8 cellular contexts compared by ENCODE assay signal in the genomic region with DNA sequence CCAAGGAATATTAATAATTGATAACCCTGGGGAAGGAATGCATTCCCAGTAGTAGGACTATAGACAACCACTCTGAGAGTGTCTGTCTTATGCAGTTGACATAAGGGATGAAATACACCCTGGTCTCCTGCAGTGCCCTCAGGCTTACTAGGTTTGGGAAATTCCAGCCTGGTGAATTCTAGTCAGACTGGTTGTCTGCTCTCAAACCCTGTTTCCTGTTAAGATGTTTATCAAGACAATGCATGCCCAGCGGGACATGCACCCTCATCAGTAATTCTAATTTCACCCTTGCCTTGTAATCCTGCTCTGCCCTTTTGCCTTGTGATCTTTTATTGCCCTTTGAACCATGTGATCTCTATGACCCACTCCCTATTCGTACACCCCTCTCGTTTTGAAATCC.
DNase-seq lines count a peak whose midpoint lies in the region; ATAC-seq and TF ChIP-seq lines count a peak whose summit lies in the region.
"Not testable (repeated sequence)": the region's sequence is repeated elsewhere in the genome, so short reads cannot be mapped to it uniquely, and the experiment has no call there.

No MANE protein-coding gene starts in this region.

- intact Hi-C loops in A673 (cut with micrococcal nuclease; ENCODE audit: unreplicated experiment); PC-3 (cut with micrococcal nuclease); mammary epithelial cell (cut with micrococcal nuclease): not testable (repeated sequence)

- H3K4me2 ChIP-seq in PC-3 (ENCODE audit: low read length): 0 out of 2 replicates have a peak overlapping the region, but pooled peaks have one; percentile 29
- H3K4me2 ChIP-seq in mammary epithelial cell (ENCODE audit: insufficient read depth, low read depth, low read length): not testable (repeated sequence)

- not testable (repeated sequence) for H3K79me2 ChIP-seq in PC-3 (ENCODE audit: low read length); mammary epithelial cell (ENCODE audit: insufficient read depth, low read length)

- BruUV-seq in A673 (replicated peaks; lab: Mats Ljungman, UMichigan); PC-3 (replicated peaks; lab: Mats Ljungman, UMichigan); mammary epithelial cell (replicated peaks; lab: Mats Ljungman, UMichigan): not testable (repeated sequence)

- DNase-seq in A673 (ENCODE audit: low spot score): peak; percentile 33
- peak; percentile 63 for DNase-seq in PC-3
- peak; percentile 48 for DNase-seq in mammary epithelial cell
- peak; percentile 26 to 61 for DNase-seq in foreskin keratinocyte
- peak; percentile 61 for DNase-seq in iPS DF 6.9 (ENCODE audit: low read depth, low spot score)
- not testable (repeated sequence) for DNase-seq in nephron progenitor cell; type B pancreatic cell (ENCODE audit: extremely low spot score, unreplicated experiment)

- not testable (repeated sequence) for H2AFZ ChIP-seq in PC-3 (ENCODE audit: low read length); mammary epithelial cell (ENCODE audit: low read depth, low read length)

- H4K20me1 ChIP-seq in PC-3 (ENCODE audit: low read length); mammary epithelial cell (ENCODE audit: insufficient read depth, low read length): not testable (repeated sequence)

- in situ Hi-C loops in mammary epithelial cell (cut with MboI; ENCODE audit: low sequenced_read_pairs in 2 of 2): not testable (repeated sequence)

- CTCF ChIA-PET in A673 (lab: Charles Lee); PC-3 (lab: Charles Lee); mammary epithelial cell (lab: Charles Lee; ENCODE audit: low non-redundant PET): not testable (repeated sequence)

- not testable (repeated sequence) for H3K4me1 ChIP-seq in A673 (ENCODE audit: insufficient read depth, low read length, poor library complexity, severe bottlenecking); mammary epithelial cell (ENCODE audit: insufficient read depth, low read length); iPS DF 6.9 (ENCODE audit: control insufficient read depth, insufficient read depth, low read length)
- H3K4me1 ChIP-seq in HUES48 (ENCODE audit: control insufficient read depth, insufficient read depth, low read length): peaks cover 38% of the 10 kb centered on the region
- H3K4me1 ChIP-seq in PC-3 (ENCODE audit: insufficient read depth, low read length): peaks cover 39% of the 10 kb centered on the region
- peaks cover 30% of the 10 kb centered on the region for H3K4me1 ChIP-seq in foreskin keratinocyte

- dilution Hi-C loops in mammary epithelial cell (cut with HindIII; ENCODE audit: low sequenced_read_pairs): not testable (repeated sequence)

- peaks cover 11% of the 10 kb centered on the region for H3K9me3 ChIP-seq in A673 (ENCODE audit: low read depth, low read length, poor library complexity, severe bottlenecking)
- peaks cover 19% of the 10 kb centered on the region for H3K9me3 ChIP-seq in HUES48 (ENCODE audit: control insufficient read depth, insufficient read depth, low read length)
- peaks cover 19% of the 10 kb centered on the region for H3K9me3 ChIP-seq in PC-3 (ENCODE audit: low read length)
- H3K9me3 ChIP-seq in mammary epithelial cell (replicated peaks; ENCODE audit: insufficient read depth, low read length): peaks cover 11% of the 10 kb centered on the region
- not testable (repeated sequence) for H3K9me3 ChIP-seq in iPS DF 6.9 (ENCODE audit: control insufficient read depth, insufficient read depth, low read length)

- POLR2A ChIA-PET in A673 (lab: Charles Lee; ENCODE audit: low non-redundant PET); PC-3 (lab: Charles Lee; ENCODE audit: unreplicated experiment): not testable (repeated sequence)

- H3K9me3 Mint-ChIP-seq in nephron progenitor cell (peaks cover 12% of the 10 kb centered on the region), type B pancreatic cell (peaks cover 21% of the 10 kb centered on the region)

- not testable (repeated sequence) for H3K36me3 Mint-ChIP-seq in nephron progenitor cell (ENCODE audit: low read depth)
- H3K36me3 Mint-ChIP-seq in type B pancreatic cell: peaks cover 15% of the 10 kb centered on the region

- not testable (repeated sequence) for H3K9me2 ChIP-seq in PC-3 (replicated peaks; ENCODE audit: low read length)

- H3K27me3 Mint-ChIP-seq in nephron progenitor cell (ENCODE audit: low read depth, poor library complexity); type B pancreatic cell: not testable (repeated sequence)

- not testable (repeated sequence) for TF ChIP-seq CTCF in A673 (conservative IDR thresholded peaks at IDR 0.05; ENCODE audit: low read depth, low read length); PC-3 (conservative IDR thresholded peaks at IDR 0.05; ENCODE audit: low read depth, low read length); mammary epithelial cell (conservative IDR thresholded peaks at IDR 0.05 in 1 of 2, IDR thresholded peaks at IDR 0.05 in 1 of 2; ENCODE audit: extremely low read depth in 1 of 2, insufficient read depth in 1 of 2, low read depth in 1 of 2, low read length in 2 of 2); foreskin keratinocyte (conservative IDR thresholded peaks at IDR 0.05); nephron progenitor cell (IDR thresholded peaks at IDR 0.05); type B pancreatic cell (conservative IDR thresholded peaks at IDR 0.05)

- H3K27me3 ChIP-seq in A673 (replicated peaks; ENCODE audit: insufficient read depth, low read depth, low read length, poor library complexity); HUES48 (ENCODE audit: control insufficient read depth, insufficient read depth, low read length); PC-3 (ENCODE audit: low read length); mammary epithelial cell (ENCODE audit: insufficient read depth, low read length); foreskin keratinocyte; iPS DF 6.9 (ENCODE audit: control insufficient read depth, insufficient read depth, low read length): not testable (repeated sequence)

- not testable (repeated sequence) for H3K27ac ChIP-seq in A673 (ENCODE audit: low read depth, low read length, poor library complexity, severe bottlenecking); mammary epithelial cell (ENCODE audit: insufficient read depth, low read depth, low read length); iPS DF 6.9 (ENCODE audit: low read length)
- H3K27ac ChIP-seq in HUES48 (ENCODE audit: low read depth, low read length) (peak overlapping the region; percentile 66), PC-3 (ENCODE audit: low read length) (peak overlapping the region; percentile 92), foreskin keratinocyte (peak overlapping the region; percentile 94)

- H3F3A ChIP-seq in PC-3 (ENCODE audit: low read length, unreplicated experiment): not testable (repeated sequence)

- H3K4me1 Mint-ChIP-seq in nephron progenitor cell (peaks cover 10% of the 10 kb centered on the region), type B pancreatic cell (ENCODE audit: unreplicated experiment) (peaks cover 13% of the 10 kb centered on the region)

- 25% methylated on average over 3 of the region's 3 CpGs for WGBS in mammary epithelial cell (ENCODE audit: low coverage, missing lambda C conversion rate)
- no CpG with 5 or more reads among the region's 3 CpGs for WGBS in iPS DF 6.9 (ENCODE audit: insufficient coverage, insufficient read length)

- not testable (repeated sequence) for H3K4me3 Mint-ChIP-seq in nephron progenitor cell, type B pancreatic cell

- ATAC-seq in PC-3 (peak; percentile 31; the same call in 1 of the 2 replicates), foreskin keratinocyte (peak; percentile 11)

- not testable (repeated sequence) for H3K4me3 ChIP-seq in A673 (ENCODE audit: low read depth, low read length, poor library complexity, severe bottlenecking); HUES48 (ENCODE audit: low read depth, low read length); PC-3 (ENCODE audit: low read length); mammary epithelial cell (replicated peaks in 1 of 3; ENCODE audit: insufficient read depth in 1 of 3, low read depth in 2 of 3, low read length in 3 of 3); iPS DF 6.9 (ENCODE audit: low read length)

- H3K9ac ChIP-seq in HUES48 (ENCODE audit: low read depth, low read length); mammary epithelial cell (ENCODE audit: insufficient read depth, low read length): not testable (repeated sequence)
- H3K9ac ChIP-seq in PC-3 (ENCODE audit: low read length): peak overlapping the region; percentile 67

- peak overlapping the region; percentile 36 for H3K27ac Mint-ChIP-seq in nephron progenitor cell
- peak overlapping the region; percentile 44 for H3K27ac Mint-ChIP-seq in type B pancreatic cell

- not testable (repeated sequence) for H3K36me3 ChIP-seq in A673 (ENCODE audit: insufficient read depth, low read length, poor library complexity, severe bottlenecking); HUES48 (ENCODE audit: control insufficient read depth, insufficient read depth, low read length); mammary epithelial cell (ENCODE audit: insufficient read depth, low read length); iPS DF 6.9 (ENCODE audit: control insufficient read depth, insufficient read depth, low read length)
- H3K36me3 ChIP-seq in PC-3 (ENCODE audit: low read depth, low read length): peaks cover 12% of the 10 kb centered on the region; the same call in 1 of the 2 replicates
